Comparison of ENCODE assay signal across 7 cellular contexts in the genomic region with DNA sequence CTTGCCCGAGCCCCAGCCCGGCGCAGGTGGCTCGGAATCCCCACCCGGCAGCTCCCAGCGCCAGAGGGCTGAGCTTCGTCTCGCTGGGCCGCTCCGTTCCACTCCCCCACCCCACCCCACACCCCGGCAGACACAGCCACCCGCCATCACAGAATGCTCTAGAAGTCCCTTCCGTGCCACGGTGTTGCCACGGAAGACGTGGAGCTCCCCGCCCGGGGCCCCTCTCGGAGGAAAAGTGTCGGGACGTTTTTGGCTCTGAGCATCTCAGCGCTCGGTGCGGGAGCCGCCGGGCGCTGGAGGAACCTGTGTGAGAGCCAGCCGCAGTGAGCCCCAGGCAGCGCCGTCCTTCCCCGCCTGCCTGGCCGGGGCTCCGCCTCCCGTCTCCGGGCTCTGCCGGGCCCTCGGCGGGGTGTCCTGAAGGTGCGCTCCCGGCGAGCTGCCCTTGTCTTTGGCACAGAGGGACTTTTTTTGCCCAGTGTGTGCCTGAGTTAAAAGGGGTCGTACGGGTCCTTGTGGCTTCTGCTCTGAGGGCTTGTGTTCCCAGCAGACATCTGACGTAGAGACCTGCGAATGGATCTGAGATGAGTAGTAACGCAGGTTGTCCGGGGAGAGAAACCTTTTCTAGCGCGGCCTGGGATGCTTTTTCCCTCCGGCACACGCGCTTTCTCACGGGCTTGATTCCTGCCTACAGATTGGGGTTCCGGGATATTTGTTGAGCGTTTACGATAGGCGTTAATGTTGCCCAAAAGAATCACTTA. TPM values are rescaled to one million over a fixed set of nuclear protein-coding genes. Genes with fewer than 3 reads are reported as not detected.
DNase-seq lines count a peak whose midpoint lies in the region; ATAC-seq and TF ChIP-seq lines count a peak whose summit lies in the region.

No MANE protein-coding gene starts in this region.

- no peaks in the 10 kb centered on the region for H3K9me3 Mint-ChIP-seq in immature natural killer cell

- H3K27ac ChIP-seq in brain microvascular endothelial cell (no peak overlapping the region), spleen (peak overlapping the region; percentile 95 to 99 (median 98))

- no peaks in the 10 kb centered on the region for H3K36me3 Mint-ChIP-seq in immature natural killer cell

- H3K27ac Mint-ChIP-seq in immature natural killer cell = peak overlapping the region; percentile 89 to 98 (median 92)

- H3K4me1 ChIP-seq in spleen = peaks cover 23 to 70% (median 51%) of the 10 kb centered on the region in 6 donors

- H3K36me3 ChIP-seq in brain microvascular endothelial cell (replicated peaks) (no peaks in the 10 kb centered on the region), spleen (no peaks in the 10 kb centered on the region)

- in situ Hi-C loops in brain microvascular endothelial cell (cut with HindIII; ENCODE audit: low pct_ligation_motif_present, low sequenced_read_pairs) = no loop called here

- peaks cover 10 to 35% (median 27%) of the 10 kb centered on the region in 3 donors for H3K27me3 Mint-ChIP-seq in immature natural killer cell (ENCODE audit: low read depth in 3 of 3)

- TF ChIP-seq CTCF in GM12875 (IDR thresholded peaks at IDR 0.05; ENCODE audit: borderline replicate concordance, insufficient read depth, low read depth, low read length) = no peak
- TF ChIP-seq CTCF in brain microvascular endothelial cell (IDR thresholded peaks at IDR 0.05; ENCODE audit: low read depth, low read length, missing control alignments) = no peak
- TF ChIP-seq CTCF in spleen (IDR thresholded peaks at IDR 0.05 in 8 of 11, conservative IDR thresholded peaks at IDR 0.05 in 3 of 11) = no peak

- no peak for TF ChIP-seq POLR2A in spleen (IDR thresholded peaks at IDR 0.05)

- H3K4me1 Mint-ChIP-seq in immature natural killer cell = peaks cover 32 to 55% of the 10 kb centered on the region in 2 donors

- DNase-seq in Kasumi-1 (lab: John Stamatoyannopoulos, UW) = peak; percentile 46 to 62
- DNase-seq in T-helper 9 cell = peak; percentile 53
- DNase-seq in brain microvascular endothelial cell = peak; percentile 28
- DNase-seq in immature natural killer cell = peak; percentile 53 to 66 (median 66)
- peak; percentile 95 for DNase-seq in spleen

- peak overlapping the region; percentile 85 to 94 (median 93) for H3K4me3 Mint-ChIP-seq in immature natural killer cell

- H3K9me3 ChIP-seq in spleen = no peaks in the 10 kb centered on the region

- WGBS in spleen, 5 donors = 1 to 4% (median 2%) methylated on average over 26 to 57 of the region's 57 CpGs

- H3K4me3 ChIP-seq in GM12875 (ENCODE audit: low read depth, low read length) (peak overlapping the region; percentile 94), brain microvascular endothelial cell (ENCODE audit: low read depth, low read length) (peak overlapping the region; percentile 69), spleen (peak overlapping the region; percentile 63 to 94 (median 84))

- no peak for ATAC-seq in HG02840 (IDR thresholded peaks at IDR 0.05; ENCODE audit: low FRiP score, unreplicated experiment)

- H3K27me3 ChIP-seq in brain microvascular endothelial cell (replicated peaks) (no peaks in the 10 kb centered on the region), spleen (replicated peaks in 1 of 7) (no peaks in the 10 kb centered on the region)

- intact Hi-C loops in spleen (cut with DNase I; ENCODE audit: low total_unique reads) = loop anchor here (5.0 to 10.0 kb wide), 3 partner anchors 97 to 340 kb away; a partner anchor contains a TSS

RNA-seq across cellular contexts. Expression of a gene that starts 1.8 kb away (rescaled TPM):
- polyA plus RNA-seq in immature natural killer cell = 1 to 10 TPM; 1.6 to 4.2 (median 2.1) TPM
- 10 to 100 TPM; 27.5 to 55.7 (median 40.9) TPM for total RNA-seq in spleen
- 10 to 100 TPM in 1 of 3 donors, 1 to 10 TPM in 2; 4.7 to 11.1 (median 4.9) TPM for polyA plus RNA-seq in spleen

Comparison
In these comparisons a context has a peak if more than half of its experiments do, and no peak if none do; other contexts are left out.
1. DNase-seq: peak in every context shown above with its lines; median percentile 95 in spleen; 66 in immature natural killer cell; 54 in Kasumi-1; 53 in T-helper 9 cell; 28 in brain microvascular endothelial cell.